ENCODE assay signal across 23 cellular contexts in genomic region chrX:74931214-74931613, GRCh38. TPM values are rescaled to one million over a fixed set of nuclear protein-coding genes. Genes with fewer than 3 reads are reported as not detected.
A peak's percentile ranks its signal among the peaks of the same experiment; 100 is the strongest.
DNase-seq lines count a peak whose midpoint lies in the region; ATAC-seq and TF ChIP-seq lines count a peak whose summit lies in the region.
"Had no signal": no experiment of that assay in that cellular context is flagged by ENCODE, and none has a peak within 500 bp of the region (broad histone marks: within the 10 kb centered on the region; RNA-seq: fewer than 3 reads in every experiment).

No MANE protein-coding gene starts in this region.

- DNase-seq in SK-N-SH (no peak), epithelial cell of esophagus (ENCODE audit: low read depth) (peak; percentile 7), retina (peak; percentile 2), NCI-H345 treated with DMSO at 0.1 percent for 48 hours (lab: John Stamatoyannopoulos, UW; ENCODE audit: unreplicated experiment) (no peak), NCI-H82 (lab: John Stamatoyannopoulos, UW) (no peak)
- DNase-seq: activated CD8-positive, alpha-beta memory T cell treated with anti-CD3 and anti-CD28 coated beads, Interleukin-2, amount 10 ng/mL, durations not matched to agents 7 days and 5 days; GOT3; mammary epithelial cell; NCI-H146; NCI-H2171 treated with DMSO at 0.1 percent for 48 hours; NCI-H748 treated with DMSO at 0.1 percent for 48 hours; ovary; Peyer's patch; sigmoid colon; stimulated activated naive B cell treated with anti-CD40 and anti-IgM and Interleukin-4, amounts not matched to agents 10 μg/mL and 1 μg/mL and 100 μg/mL, for 72 hours; T-helper 9 cell had no signal

- no peaks in the 10 kb centered on the region for H3F3A ChIP-seq in SK-N-SH (replicated peaks; ENCODE audit: insufficient read depth)

- POLR2A ChIA-PET in SK-N-SH (lab: Yijun Ruan, JAX): no interaction called here

- no peak for TF ChIP-seq CTCF in SK-N-SH (IDR thresholded peaks at IDR 0.05)
- no peak for TF ChIP-seq CTCF in epithelial cell of esophagus (IDR thresholded peaks at IDR 0.05; ENCODE audit: insufficient read depth, low read depth, low read length, missing control alignments)

- 0% methylated on average over 1 of the region's 2 CpGs for WGBS in SK-N-SH (ENCODE audit: low lambda C conversion rate)

- H3K4me3 ChIP-seq in SK-N-SH (ENCODE audit: low read depth in 2 of 2, low read length in 1 of 2) (no peak overlapping the region), epithelial cell of esophagus (ENCODE audit: low read length) (no peak overlapping the region)
- H3K4me3 ChIP-seq: ovary, Peyer's patch, sigmoid colon, SK-N-MC, tibial nerve had no signal

- no peak overlapping the region for H3K27ac ChIP-seq in SK-N-SH (ENCODE audit: low read depth in 2 of 2, low read length in 1 of 2)
- H3K27ac ChIP-seq: ovary, Peyer's patch, sigmoid colon, SK-N-MC, tibial nerve had no signal

- no peak overlapping the region for H2AFZ ChIP-seq in SK-N-SH (ENCODE audit: low read depth)

- no peaks in the 10 kb centered on the region for H3K79me2 ChIP-seq in SK-N-SH (ENCODE audit: insufficient read depth)

- TF ChIP-seq RAD21 in SK-N-SH (IDR thresholded peaks at IDR 0.05; ENCODE audit: low read length): no peak

- H3K4me2 ChIP-seq in SK-N-SH: no peak overlapping the region

- no peaks in the 10 kb centered on the region for H3K27me3 ChIP-seq in SK-N-SH (ENCODE audit: insufficient read depth)
- H3K27me3 ChIP-seq: ovary, Peyer's patch, sigmoid colon had no signal

- no peaks in the 10 kb centered on the region for H3K36me3 ChIP-seq in SK-N-SH (replicated peaks in 1 of 2; ENCODE audit: control insufficient read depth in 1 of 2, insufficient read depth in 2 of 2, low read length in 1 of 2)
- H3K36me3 ChIP-seq: ovary, Peyer's patch, sigmoid colon, tibial nerve had no signal

- no peaks in the 10 kb centered on the region for H3K4me1 ChIP-seq in SK-N-SH (ENCODE audit: control insufficient read depth in 1 of 2, insufficient read depth in 2 of 2, low read depth in 1 of 2, low read length in 1 of 2)
- H3K4me1 ChIP-seq: Peyer's patch, sigmoid colon, tibial nerve had no signal

- H3K9ac ChIP-seq in SK-N-SH: no peak overlapping the region

- CTCF ChIA-PET in SK-N-SH (lab: Yijun Ruan, JAX): no interaction called here

- TF ChIP-seq EP300 in SK-N-SH (IDR thresholded peaks at IDR 0.05; ENCODE audit: borderline replicate concordance in 1 of 2, low read depth in 1 of 2, low read length in 1 of 2): no peak

- no peaks in the 10 kb centered on the region for H3K9me3 ChIP-seq in SK-N-SH
- H3K9me3 ChIP-seq: ovary, Peyer's patch, sigmoid colon, tibial nerve had no signal

- no peaks in the 10 kb centered on the region for H3K9me2 ChIP-seq in SK-N-SH

- no peaks in the 10 kb centered on the region for H4K20me1 ChIP-seq in SK-N-SH (ENCODE audit: insufficient read depth)

- ATAC-seq in SK-N-SH treated with all-trans-retinoic acid at 6 μM for 48 hours: no peak
- ATAC-seq in GM19455 (IDR thresholded peaks at IDR 0.05; ENCODE audit: unreplicated experiment): no peak
- ATAC-seq: activated CD8-positive, alpha-beta memory T cell treated with anti-CD3 and anti-CD28 coated beads, Interleukin-2, amount 10 ng/mL, durations not matched to agents 7 days and 5 days; esophagus mucosa; stimulated activated naive B cell treated with anti-CD40 and anti-IgM and Interleukin-4, amounts not matched to agents 10 μg/mL and 1 μg/mL and 100 μg/mL, for 72 hours had no signal

TF ChIP-seq in SK-N-SH, 30 proteins besides CTCF, POLR2A, EP300 and RAD21:
- TF ChIP-seq, protein P1, sequence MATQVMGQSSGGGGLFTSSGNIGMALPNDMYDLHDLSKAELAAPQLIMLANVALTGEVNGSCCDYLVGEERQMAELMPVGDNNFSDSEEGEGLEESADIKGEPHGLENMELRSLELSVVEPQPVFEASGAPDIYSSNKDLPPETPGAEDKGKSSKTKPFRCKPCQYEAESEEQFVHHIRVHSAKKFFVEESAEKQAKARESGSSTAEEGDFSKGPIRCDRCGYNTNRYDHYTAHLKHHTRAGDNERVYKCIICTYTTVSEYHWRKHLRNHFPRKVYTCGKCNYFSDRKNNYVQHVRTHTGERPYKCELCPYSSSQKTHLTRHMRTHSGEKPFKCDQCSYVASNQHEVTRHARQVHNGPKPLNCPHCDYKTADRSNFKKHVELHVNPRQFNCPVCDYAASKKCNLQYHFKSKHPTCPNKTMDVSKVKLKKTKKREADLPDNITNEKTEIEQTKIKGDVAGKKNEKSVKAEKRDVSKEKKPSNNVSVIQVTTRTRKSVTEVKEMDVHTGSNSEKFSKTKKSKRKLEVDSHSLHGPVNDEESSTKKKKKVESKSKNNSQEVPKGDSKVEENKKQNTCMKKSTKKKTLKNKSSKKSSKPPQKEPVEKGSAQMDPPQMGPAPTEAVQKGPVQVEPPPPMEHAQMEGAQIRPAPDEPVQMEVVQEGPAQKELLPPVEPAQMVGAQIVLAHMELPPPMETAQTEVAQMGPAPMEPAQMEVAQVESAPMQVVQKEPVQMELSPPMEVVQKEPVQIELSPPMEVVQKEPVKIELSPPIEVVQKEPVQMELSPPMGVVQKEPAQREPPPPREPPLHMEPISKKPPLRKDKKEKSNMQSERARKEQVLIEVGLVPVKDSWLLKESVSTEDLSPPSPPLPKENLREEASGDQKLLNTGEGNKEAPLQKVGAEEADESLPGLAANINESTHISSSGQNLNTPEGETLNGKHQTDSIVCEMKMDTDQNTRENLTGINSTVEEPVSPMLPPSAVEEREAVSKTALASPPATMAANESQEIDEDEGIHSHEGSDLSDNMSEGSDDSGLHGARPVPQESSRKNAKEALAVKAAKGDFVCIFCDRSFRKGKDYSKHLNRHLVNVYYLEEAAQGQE (IDR thresholded peaks at IDR 0.05; ENCODE audit: low read depth, low read length): peak; percentile 90
- TF ChIP-seq RFX5 (IDR thresholded peaks at IDR 0.05; ENCODE audit: low read length): no peak

TF ChIP-seq in SK-N-SH treated with all-trans-retinoic acid at 6 μM for 48 hours, 23 proteins besides CTCF, POLR2A, EP300 and RAD21 (continues in another document):
- TF ChIP-seq GLIS3 (CRISPR knock-in tag; IDR thresholded peaks at IDR 0.05): no peak
- no peak for TF ChIP-seq CSDC2 (CRISPR knock-in tag; IDR thresholded peaks at IDR 0.05)
- TF ChIP-seq PATZ1 (CRISPR knock-in tag; IDR thresholded peaks at IDR 0.05; ENCODE audit: borderline replicate concordance): no peak
- no peak for TF ChIP-seq RARB (CRISPR knock-in tag; IDR thresholded peaks at IDR 0.05)
- no peak for TF ChIP-seq ZNF565 (CRISPR knock-in tag; conservative IDR thresholded peaks at IDR 0.05; ENCODE audit: low read depth)
- TF ChIP-seq TCF4 (CRISPR knock-in tag; IDR thresholded peaks at IDR 0.05; ENCODE audit: borderline replicate concordance): no peak

TF ChIP-seq in PFSK-1, 5 proteins besides CTCF, POLR2A, EP300 and RAD21:
- TF ChIP-seq POLR2AphosphoS5 (IDR thresholded peaks at IDR 0.05; ENCODE audit: low read depth, low read length): no peak
- no peak for TF ChIP-seq FOXP2 (optimal IDR thresholded peaks at IDR 0.05; ENCODE audit: borderline replicate concordance, extremely low read depth, extremely low read length, insufficient read depth)
- no peak for TF ChIP-seq SIN3A (IDR thresholded peaks at IDR 0.05; ENCODE audit: borderline replicate concordance, insufficient read depth, low read length)
- TF ChIP-seq, protein P1 (IDR thresholded peaks at IDR 0.05; ENCODE audit: insufficient read depth in 1 of 2, low read depth in 2 of 2, low read length in 2 of 2): peak; percentile 74 to 90

RNA-seq across cellular contexts. Expression of gene NEXMIF, which starts 6.0 kb away (rescaled TPM):
- polyA plus RNA-seq in SK-N-SH (2012; rRNA removed): under 0.01 TPM in 1 of 2 replicates, not detected in the other
- not detected in 2 replicates for polyA plus RNA-seq in SK-N-SH (2012; cell fraction: cytosol; rRNA removed)
- polyA plus RNA-seq in SK-N-SH (2012; cell fraction: nucleus; rRNA removed): not detected in 2 replicates
- polyA plus RNA-seq in PFSK-1 (2012; ENCODE audit: insufficient read length, low read depth): not detected
- polyA plus RNA-seq: BJ had no signal

Comparison
In these comparisons a context has a peak if more than half of its experiments do, and no peak if none do; other contexts are left out.
1. DNase-seq: peak in epithelial cell of esophagus (single experiment) and retina (single experiment); none in SK-N-SH (single experiment), NCI-H345 treated with DMSO at 0.1 percent for 48 hours (single experiment) and NCI-H82 (single experiment).